ENCODE assay signal across 21 cellular contexts in genomic region chr15:68743256-68743655, GRCh38.
"Had no signal": no experiment of that assay in that cellular context is flagged by ENCODE, and none has a peak within 500 bp of the region (broad histone marks: within the 10 kb centered on the region; RNA-seq: fewer than 3 reads in every experiment).

No MANE protein-coding gene starts in this region.

- H3K4me1 ChIP-seq: pancreas, prostate gland, spleen, suprapubic skin, tibial artery, upper lobe of left lung had no signal

- H3K4me3 ChIP-seq: heart left ventricle, left ventricle myocardium inferior, lung, pancreas, prostate gland, spleen, suprapubic skin, thoracic aorta, tibial artery, upper lobe of left lung had no signal

- H3K9me3 ChIP-seq: left ventricle myocardium inferior, pancreas, prostate gland, spleen, suprapubic skin, thoracic aorta, tibial artery, upper lobe of left lung had no signal

- H3K36me3 ChIP-seq: heart left ventricle, left ventricle myocardium inferior, pancreas, prostate gland, spleen, suprapubic skin, thoracic aorta, tibial artery, upper lobe of left lung had no signal

- FAIRE-seq: islet of Langerhans, pancreas, small intestine had no signal

- H3K27ac ChIP-seq: heart left ventricle, left ventricle myocardium inferior, pancreas, prostate gland, spleen, suprapubic skin, thoracic aorta, tibial artery, upper lobe of left lung had no signal

- H3K27me3 ChIP-seq: heart left ventricle, pancreas, spleen, suprapubic skin, tibial artery, upper lobe of left lung had no signal

- DNase-seq: heart left ventricle; hypothalamus; immature natural killer cell; left ventricle myocardium inferior; mesendoderm; naive thymus-derived CD4-positive, alpha-beta T cell; pancreas; posterior cingulate gyrus; retina; right cardiac atrium; small intestine; spleen; stimulated activated CD4-positive, alpha-beta T cell treated with anti-CD3 and anti-CD28 coated beads, Interleukin-4, amount 100 ng/mL, for 24 hours; stimulated activated naive CD4-positive, alpha-beta T cell; tibial artery; upper lobe of left lung had no signal
